Comparison of ENCODE assay signal across 10 cellular contexts in genomic region chr10:114472874-114473248, GRCh38.
DNase-seq lines count a peak whose midpoint lies in the region; ATAC-seq and TF ChIP-seq lines count a peak whose summit lies in the region.
"Had no signal": no experiment of that assay in that cellular context is flagged by ENCODE, and none has a peak within 500 bp of the region (broad histone marks: within the 10 kb centered on the region; RNA-seq: fewer than 3 reads in every experiment).

No MANE protein-coding gene starts in this region.

- H3K4me1 ChIP-seq in heart left ventricle: peaks cover 0 to 59% (median 24%) of the 10 kb centered on the region in 12 donors
- H3K4me1 ChIP-seq in OCI-LY1 (ENCODE audit: insufficient read depth, low read length, severe bottlenecking): peaks cover 16% of the 10 kb centered on the region
- peaks cover 11% of the 10 kb centered on the region for H3K4me1 ChIP-seq in vagina
- H3K4me1 ChIP-seq: SJSA1 had no signal

- H3K27me3 ChIP-seq in heart left ventricle (no peaks in the 10 kb centered on the region), OCI-LY1 (ENCODE audit: insufficient read depth, low read length) (no peaks in the 10 kb centered on the region), vagina (no peaks in the 10 kb centered on the region)
- H3K27me3 ChIP-seq: SJSA1 had no signal

- H3F3A ChIP-seq in OCI-LY1 (ENCODE audit: insufficient read depth, low read length): no peaks in the 10 kb centered on the region

- ATAC-seq in heart left ventricle (no peak), Right ventricle myocardium superior (ENCODE audit: poor library complexity) (no peak), left colon (peak; percentile 56)

- no peak overlapping the region for H3K9ac ChIP-seq in OCI-LY1 (ENCODE audit: low read length)

- H2AFZ ChIP-seq in OCI-LY1 (ENCODE audit: low read length): no peak overlapping the region

- TF ChIP-seq CTCF in heart left ventricle (IDR thresholded peaks at IDR 0.05) (no peak), OCI-LY1 (IDR thresholded peaks at IDR 0.05; ENCODE audit: low read length) (no peak), vagina (IDR thresholded peaks at IDR 0.05) (no peak)

- H3K9me3 ChIP-seq in heart left ventricle (no peaks in the 10 kb centered on the region), OCI-LY1 (ENCODE audit: low read length) (no peaks in the 10 kb centered on the region), vagina (no peaks in the 10 kb centered on the region)
- H3K9me3 ChIP-seq: SJSA1, thoracic aorta had no signal

- H3K36me3 ChIP-seq in heart left ventricle (peaks cover 0 to 62% (median 18%) of the 10 kb centered on the region in 9 donors), OCI-LY1 (ENCODE audit: insufficient read depth, low read length) (peaks cover 11% of the 10 kb centered on the region; the same call in 1 of the 2 replicates), vagina (no peaks in the 10 kb centered on the region)
- H3K36me3 ChIP-seq: SJSA1, thoracic aorta had no signal

- H3K4me3 ChIP-seq in heart left ventricle (no peak overlapping the region), OCI-LY1 (ENCODE audit: low read depth, low read length, poor library complexity, severe bottlenecking) (no peak overlapping the region), vagina (no peak overlapping the region)
- H3K4me3 ChIP-seq: SJSA1, thoracic aorta had no signal

- no peaks in the 10 kb centered on the region for H3K9me2 ChIP-seq in OCI-LY1 (ENCODE audit: low read depth, low read length)

- H3K4me2 ChIP-seq in OCI-LY1 (ENCODE audit: low read length): no peak overlapping the region

- H3K27ac ChIP-seq in heart left ventricle: peak overlapping the region in 7 of 12 donors; percentile 2 to 41 (median 21)
- peak overlapping the region; percentile 25 for H3K27ac ChIP-seq in OCI-LY1 (ENCODE audit: low read depth, low read length, poor library complexity, severe bottlenecking)
- peak overlapping the region; percentile 6 for H3K27ac ChIP-seq in vagina
- H3K27ac ChIP-seq: SJSA1, thoracic aorta had no signal

- DNase-seq in heart left ventricle (no peak), Right ventricle myocardium superior (no peak), left colon (no peak), vagina (ENCODE audit: extremely low spot score in 2 of 2) (no peak), SK-N-DZ (ENCODE audit: low spot score) (no peak), AG08395 (ENCODE audit: low spot score) (no peak)
- DNase-seq: CD8-positive, alpha-beta memory T cell had no signal

- no peak for TF ChIP-seq POLR2A in heart left ventricle (IDR thresholded peaks at IDR 0.05)
- TF ChIP-seq POLR2A in vagina (IDR thresholded peaks at IDR 0.05): no peak

- H3K79me2 ChIP-seq in OCI-LY1 (ENCODE audit: insufficient read depth, low read length): no peaks in the 10 kb centered on the region

- 55 to 68% (median 64%) methylated on average over 4 of the region's 4 CpGs for WGBS in heart left ventricle, 4 donors

- intact Hi-C loops in heart left ventricle (cut with DNase I) (loop anchor here (2.0 to 10.0 kb wide), 16 partner anchors 69 to 352 kb away; partner anchors contain the start of gene FHIP2A (in 2 of the 10)), Right ventricle myocardium superior (cut with DNase I) (loop anchor here (5.0 to 10.0 kb wide), 2 partner anchors 69 to 302 kb away; no protein-coding TSS in a partner anchor), left colon (cut with DNase I, micrococcal nuclease) (loop anchor here in 1 of 2 donors (1.0 to 5.0 kb wide), 2 partner anchors 75 to 309 kb away; no protein-coding TSS in a partner anchor), vagina (cut with DNase I) (loop anchor here (10.0 kb wide), 1 partner anchor 312 kb away; no protein-coding TSS in a partner anchor)

- no peaks in the 10 kb centered on the region for H4K20me1 ChIP-seq in OCI-LY1 (ENCODE audit: insufficient read depth, low read length)
